ENCODE assay signal across 17 cellular contexts in the genomic region with DNA sequence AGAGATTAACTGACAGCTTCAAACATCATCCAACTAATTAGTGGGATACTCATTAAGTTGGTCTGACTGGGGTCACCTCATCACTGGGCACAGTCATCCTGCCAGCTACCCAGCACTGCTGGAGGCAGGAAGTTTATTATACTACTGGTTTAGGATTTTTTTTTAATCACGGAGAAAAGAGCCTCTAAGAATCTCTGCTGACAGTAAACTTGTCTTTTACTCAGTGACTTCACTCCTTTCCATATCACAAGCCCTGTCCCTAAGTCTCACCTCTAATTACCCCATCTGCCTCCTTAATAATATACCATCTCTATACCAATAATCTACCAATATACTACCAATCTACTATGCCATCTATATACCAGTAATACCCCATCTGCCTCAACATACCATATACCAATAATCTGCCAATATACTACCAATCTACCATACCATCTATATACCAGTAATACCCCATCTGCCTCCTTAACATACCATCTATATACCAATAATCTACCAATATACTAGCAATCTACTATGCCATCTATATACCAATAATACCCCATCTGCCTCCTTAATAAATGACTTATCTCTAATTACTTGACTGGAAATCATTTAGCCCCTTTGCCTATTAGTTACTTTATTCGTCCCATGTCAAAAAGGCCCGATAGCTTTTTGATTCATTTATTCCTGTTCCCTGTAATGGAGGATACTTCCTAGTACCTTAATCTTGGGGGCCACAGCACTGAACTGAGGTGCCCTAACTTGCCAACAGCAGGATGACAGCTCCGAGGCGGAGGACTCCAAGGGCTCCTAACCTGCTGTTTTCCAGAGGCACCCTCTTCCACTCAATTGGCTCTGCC. TPM values are rescaled to one million over a fixed set of nuclear protein-coding genes. Genes with fewer than 3 reads are reported as not detected.
A peak's percentile ranks its signal among the peaks of the same experiment; 100 is the strongest.
DNase-seq lines count a peak whose midpoint lies in the region; ATAC-seq and TF ChIP-seq lines count a peak whose summit lies in the region.
"Had no signal": no experiment of that assay in that cellular context is flagged by ENCODE, and none has a peak within 500 bp of the region (broad histone marks: within the 10 kb centered on the region; RNA-seq: fewer than 3 reads in every experiment).

No MANE protein-coding gene starts in this region.

- H3K9me3 ChIP-seq in SK-N-SH = no peaks in the 10 kb centered on the region
- H3K9me3 ChIP-seq in Loucy (ENCODE audit: insufficient read depth, low read depth, low read length) = no peaks in the 10 kb centered on the region
- no peaks in the 10 kb centered on the region for H3K9me3 ChIP-seq in spleen

- POLR2A ChIA-PET in SK-N-SH (lab: Yijun Ruan, JAX) = no interaction called here

- peaks cover 59 to 78% of the 10 kb centered on the region in 2 experiments for H3K36me3 ChIP-seq in SK-N-SH (replicated peaks in 1 of 2; ENCODE audit: control insufficient read depth in 1 of 2, insufficient read depth in 2 of 2, low read length in 1 of 2)
- peaks cover 49% of the 10 kb centered on the region for H3K36me3 ChIP-seq in Loucy (ENCODE audit: insufficient read depth, low read length)
- peaks cover 0 to 85% (median 67%) of the 10 kb centered on the region in 6 donors for H3K36me3 ChIP-seq in spleen

- H3K9me2 ChIP-seq in SK-N-SH (no peaks in the 10 kb centered on the region), Loucy (replicated peaks; ENCODE audit: low read depth, low read length) (no peaks in the 10 kb centered on the region)

- no peaks in the 10 kb centered on the region for H3K27me3 ChIP-seq in SK-N-SH (ENCODE audit: insufficient read depth)
- no peaks in the 10 kb centered on the region for H3K27me3 ChIP-seq in Loucy (ENCODE audit: insufficient read depth, low read length, poor library complexity, severe bottlenecking)
- H3K27me3 ChIP-seq in spleen (replicated peaks in 1 of 7) = no peaks in the 10 kb centered on the region

- H3K9ac ChIP-seq in SK-N-SH (no peak overlapping the region), Loucy (ENCODE audit: low read depth, low read length, poor library complexity, severe bottlenecking) (no peak overlapping the region)

- H3K4me1 Mint-ChIP-seq in brain (peaks cover 70% of the 10 kb centered on the region), neural crest cell (peaks cover 54% of the 10 kb centered on the region)

- peak overlapping the region; percentile 92 for H3K4me2 ChIP-seq in SK-N-SH
- peak overlapping the region; percentile 76 for H3K4me2 ChIP-seq in Loucy (ENCODE audit: low read depth, low read length, poor library complexity, severe bottlenecking)

- no peak for TF ChIP-seq RAD21 in SK-N-SH (IDR thresholded peaks at IDR 0.05; ENCODE audit: low read length)

- H3K4me3 Mint-ChIP-seq in brain (peak overlapping the region; percentile 12 to 96 (median 38)), neural crest cell (peak overlapping the region; percentile 41)
- H3K4me3 Mint-ChIP-seq: CD4-positive, alpha-beta T cell had no signal

- H3K27ac ChIP-seq in SK-N-SH (ENCODE audit: low read depth in 2 of 2, low read length in 1 of 2) = peak overlapping the region in 1 of 2 experiments; percentile 31; a peak in 3 of 4 replicates
- peak overlapping the region in 1 of 8 donors; percentile 18 for H3K27ac ChIP-seq in spleen
- H3K27ac ChIP-seq: 22Rv1 had no signal

- 92% methylated on average over 5 of the region's 5 CpGs for WGBS in SK-N-SH (ENCODE audit: low lambda C conversion rate)
- 85 to 89% (median 87%) methylated on average over 5 of the region's 5 CpGs for WGBS in spleen, 5 donors

- no peak for TF ChIP-seq CTCF in SK-N-SH (IDR thresholded peaks at IDR 0.05)
- no peak for TF ChIP-seq CTCF in Loucy (conservative IDR thresholded peaks at IDR 0.05; ENCODE audit: low read length)
- no peak for TF ChIP-seq CTCF in brain (conservative IDR thresholded peaks at IDR 0.05)
- TF ChIP-seq CTCF in neural crest cell (conservative IDR thresholded peaks at IDR 0.05) = no peak
- no peak for TF ChIP-seq CTCF in spleen (IDR thresholded peaks at IDR 0.05 in 8 of 11, conservative IDR thresholded peaks at IDR 0.05 in 3 of 11)

- H3K9me3 Mint-ChIP-seq in brain (no peaks in the 10 kb centered on the region), neural crest cell (no peaks in the 10 kb centered on the region)
- H3K9me3 Mint-ChIP-seq: CD4-positive, alpha-beta T cell had no signal

- peaks cover 79% of the 10 kb centered on the region for H3K79me2 ChIP-seq in SK-N-SH (ENCODE audit: insufficient read depth)
- peaks cover 62% of the 10 kb centered on the region for H3K79me2 ChIP-seq in Loucy (ENCODE audit: insufficient read depth, low read length)

- H3K36me3 Mint-ChIP-seq in brain (peaks cover 70% of the 10 kb centered on the region), neural crest cell (ENCODE audit: low read depth) (peaks cover 13% of the 10 kb centered on the region)

- H3K27ac Mint-ChIP-seq in brain (peak overlapping the region in 4 of 5 experiments; percentile 3 to 56 (median 35)), neural crest cell (ENCODE audit: unreplicated experiment) (no peak overlapping the region)
- H3K27ac Mint-ChIP-seq: CD4-positive, alpha-beta T cell had no signal

- intact Hi-C loops in spleen (cut with DNase I; ENCODE audit: low total_unique reads) = no loop called here

- H4K20me1 ChIP-seq in SK-N-SH (ENCODE audit: insufficient read depth) = peaks cover 39% of the 10 kb centered on the region
- H4K20me1 ChIP-seq in Loucy (ENCODE audit: insufficient read depth, low read length, poor library complexity, severe bottlenecking) = peaks cover 37% of the 10 kb centered on the region

- H3F3A ChIP-seq in SK-N-SH (replicated peaks; ENCODE audit: insufficient read depth) (peaks cover 11% of the 10 kb centered on the region), Loucy (ENCODE audit: low read depth) (no peaks in the 10 kb centered on the region)

- H3K4me3 ChIP-seq in SK-N-SH (ENCODE audit: low read depth in 2 of 2, low read length in 1 of 2) (no peak overlapping the region), Loucy (ENCODE audit: low read length, poor library complexity, severe bottlenecking) (peak overlapping the region; percentile 80), spleen (no peak overlapping the region)

- DNase-seq in SK-N-SH = no peak
- no peak for DNase-seq in neural crest cell (ENCODE audit: low read depth, low spot score)
- DNase-seq in spleen = no peak
- DNase-seq: activated naive CD4-positive, alpha-beta T cell; CD4-positive, alpha-beta T cell; mesendoderm; NCI-H1092; NCI-H2171 treated with DMSO at 0.1 percent for 48 hours; NK-92 treated with Interleukin-12 subunit alpha and Interleukin-12 subunit beta, amount 100 ng/mL, for 24 hours; SHP77 had no signal

- no peak for TF ChIP-seq POLR2A in spleen (IDR thresholded peaks at IDR 0.05)

- ATAC-seq in SK-N-SH treated with all-trans-retinoic acid at 6 μM for 48 hours (no peak), GM18870 (IDR thresholded peaks at IDR 0.05; ENCODE audit: unreplicated experiment) (no peak), HG03175 (IDR thresholded peaks at IDR 0.05; ENCODE audit: unreplicated experiment) (no peak)

- H3K27me3 Mint-ChIP-seq in brain = no peaks in the 10 kb centered on the region
- no peaks in the 10 kb centered on the region for H3K27me3 Mint-ChIP-seq in neural crest cell (ENCODE audit: low read depth)
- H3K27me3 Mint-ChIP-seq: CD4-positive, alpha-beta T cell had no signal

- CTCF ChIA-PET in SK-N-SH (lab: Yijun Ruan, JAX) = interaction anchor here (0.9 to 1.2 kb wide), 3 partner anchors 157 to 429 kb away, joined by 3 to 4 read pairs (median 3); no protein-coding TSS in a partner anchor

- H2AFZ ChIP-seq in SK-N-SH (ENCODE audit: low read depth) (no peak overlapping the region), Loucy (ENCODE audit: low read length) (no peak overlapping the region)

- H3K4me1 ChIP-seq in SK-N-SH (ENCODE audit: control insufficient read depth in 1 of 2, insufficient read depth in 2 of 2, low read depth in 1 of 2, low read length in 1 of 2) = peaks cover 30 to 44% of the 10 kb centered on the region in 2 experiments; a peak in 3 of 4 replicates
- peaks cover 20% of the 10 kb centered on the region for H3K4me1 ChIP-seq in Loucy (ENCODE audit: insufficient read depth, low read length, poor library complexity, severe bottlenecking)
- peaks cover 31 to 74% (median 57%) of the 10 kb centered on the region in 6 donors for H3K4me1 ChIP-seq in spleen

- no peak for TF ChIP-seq EP300 in SK-N-SH (IDR thresholded peaks at IDR 0.05; ENCODE audit: borderline replicate concordance in 1 of 2, low read depth in 1 of 2, low read length in 1 of 2)

RNA-seq across cellular contexts. Expression of gene ATP5F1E, which starts 5.0 kb away (rescaled TPM):
- polyA plus RNA-seq in SK-N-SH (2012; rRNA removed) (48.0 and 60.8 TPM in 2 replicates), brain (ENCODE audit: insufficient read depth, low read depth, low replicate concordance) (87.4 TPM), spleen (10 to 100 TPM; 59.8 to 71.1 (median 69.1) TPM)
- 80.3 and 119 TPM in 2 replicates for polyA plus RNA-seq in SK-N-SH (2012; cell fraction: cytosol; rRNA removed)
- 15.0 and 17.5 TPM in 2 replicates for polyA plus RNA-seq in SK-N-SH (2012; cell fraction: nucleus; rRNA removed)
- total RNA-seq in neural crest cell (66.0 and 74.9 TPM in 2 replicates), spleen (10 to 100 TPM; 24.2 to 67.9 (median 63.4) TPM)

RNA-seq across cellular contexts. Expression of gene TUBB1, which starts 7.9 kb away (rescaled TPM):
- polyA plus RNA-seq in SK-N-SH (2012; rRNA removed) (0.02 TPM in 1 of 2 replicates, not detected in the other), brain (ENCODE audit: insufficient read depth, low read depth, low replicate concordance) (not detected), spleen (1 to 10 TPM in 1 of 3 donors, under 1 TPM in 2; 0.63 to 1.6 (median 0.93) TPM)
- polyA plus RNA-seq in SK-N-SH (2012; cell fraction: cytosol; rRNA removed) = not detected in 2 replicates
- polyA plus RNA-seq in SK-N-SH (2012; cell fraction: nucleus; rRNA removed) = 0.01 TPM in 1 of 2 replicates, not detected in the other
- total RNA-seq in neural crest cell (not detected in 2 replicates), spleen (10 to 100 TPM; 15.1 to 34.3 (median 26.6) TPM)
- total RNA-seq: epithelial cell of proximal tubule had no signal

RNA-seq across cellular contexts. Expression of gene PRELID3B, which starts 15.5 kb away (rescaled TPM):
- polyA plus RNA-seq in SK-N-SH (2012; rRNA removed) = 20.9 and 27.4 TPM in 2 replicates
- 38.1 and 58.8 TPM in 2 replicates for polyA plus RNA-seq in SK-N-SH (2012; cell fraction: cytosol; rRNA removed)
- polyA plus RNA-seq in SK-N-SH (2012; cell fraction: nucleus; rRNA removed) = 6.0 and 10.8 TPM in 2 replicates
- polyA plus RNA-seq in brain (ENCODE audit: insufficient read depth, low read depth, low replicate concordance) = 38.3 TPM
- 45.3 and 53.6 TPM in 2 replicates for total RNA-seq in neural crest cell
- 10 to 100 TPM; 39.3 to 46.8 (median 41.3) TPM for total RNA-seq in spleen
- 10 to 100 TPM; 20.6 to 26.8 (median 25.3) TPM for polyA plus RNA-seq in spleen

RNA-seq across cellular contexts. Expression of gene CTSZ, which starts 20.1 kb away (rescaled TPM):
- polyA plus RNA-seq in SK-N-SH (2012; rRNA removed) (0.03 and 0.05 TPM in 2 replicates), brain (ENCODE audit: insufficient read depth, low read depth, low replicate concordance) (32.2 TPM), spleen (100 to 1,000 TPM; 202 to 276 (median 223) TPM)
- polyA plus RNA-seq in SK-N-SH (2012; cell fraction: cytosol; rRNA removed) = 0.03 and 0.09 TPM in 2 replicates
- not detected in 2 replicates for polyA plus RNA-seq in SK-N-SH (2012; cell fraction: nucleus; rRNA removed)
- total RNA-seq in neural crest cell (22.7 and 23.6 TPM in 2 replicates), spleen (100 to 1,000 TPM; 198 to 286 (median 238) TPM)

RNA-seq across cellular contexts. Expression of gene NELFCD, which starts 46.1 kb away (rescaled TPM):
- polyA plus RNA-seq in SK-N-SH (2012; rRNA removed) = 90.0 and 94.8 TPM in 2 replicates
- 73.2 and 84.8 TPM in 2 replicates for polyA plus RNA-seq in SK-N-SH (2012; cell fraction: cytosol; rRNA removed)
- polyA plus RNA-seq in SK-N-SH (2012; cell fraction: nucleus; rRNA removed) = 233 and 267 TPM in 2 replicates
- polyA plus RNA-seq in brain (ENCODE audit: insufficient read depth, low read depth, low replicate concordance) = 153 TPM
- total RNA-seq in neural crest cell = 117 and 130 TPM in 2 replicates
- 10 to 100 TPM; 56.1 to 78.3 (median 61.1) TPM for total RNA-seq in spleen
- polyA plus RNA-seq in spleen = 10 to 100 TPM; 38.4 to 58.3 (median 56.9) TPM
